ENCODE assay signal across 1 cellular context in genomic region chr1:42756956-42757891, GRCh38.
TF ChIP-seq lines count a peak whose summit lies in the region.

No MANE protein-coding gene starts in this region.

TF ChIP-seq in H1, 55 proteins besides CTCF, POLR2A, EP300 and RAD21:
- TF ChIP-seq CREB1 (IDR thresholded peaks at IDR 0.05) (no peak), SIN3A (conservative IDR thresholded peaks at IDR 0.05 in 1 of 2, IDR thresholded peaks at IDR 0.05 in 1 of 2; ENCODE audit: low read depth in 1 of 2, low read length in 2 of 2) (0 out of 4 replicates have a peak, but pooled peaks of 1 of the 2 experiments have one; percentile 59)
